ENCODE assay signal across 19 cellular contexts in genomic region chr7:81487512-81487911, GRCh38.
"Had no signal": no experiment of that assay in that cellular context is flagged by ENCODE, and none has a peak within 500 bp of the region (broad histone marks: within the 10 kb centered on the region; RNA-seq: fewer than 3 reads in every experiment).

No MANE protein-coding gene starts in this region.

- H3K4me3 Mint-ChIP-seq: activated B cell treated with CpG ODN at 0.5 μM for 24 hours; activated CD4-positive, alpha-beta T cell treated with anti-CD3 and anti-CD28 coated beads for 36 hours; activated naive CD8-positive, alpha-beta T cell treated with anti-CD3 and anti-CD28 coated beads for 36 hours; central memory CD8-positive, alpha-beta T cell; natural killer cell treated with Interleukin-12 subunit alpha and Interleukin-12 subunit beta and Interleukin-15 and Interleukin-18, amount 100 ng/mL, for 72 hours; stimulated activated naive CD8-positive, alpha-beta T cell treated with anti-CD3 and anti-CD28 coated beads, Interleukin-15, Interleukin-2, amounts not matched to agents 100 ng/mL and 50 ng/mL, for 24 hours had no signal

- H3K27me3 Mint-ChIP-seq: activated B cell treated with CpG ODN at 0.5 μM for 24 hours; activated CD4-positive, alpha-beta T cell treated with anti-CD3 and anti-CD28 coated beads for 36 hours; central memory CD8-positive, alpha-beta T cell; natural killer cell treated with Interleukin-12 subunit alpha and Interleukin-12 subunit beta and Interleukin-15 and Interleukin-18, amount 100 ng/mL, for 72 hours; stimulated activated naive CD8-positive, alpha-beta T cell treated with anti-CD3 and anti-CD28 coated beads, Interleukin-15, Interleukin-2, amounts not matched to agents 100 ng/mL and 50 ng/mL, for 24 hours had no signal

- ATAC-seq: activated CD4-positive, alpha-beta T cell treated with anti-CD3 and anti-CD28 coated beads for 36 hours; gastrocnemius medialis; natural killer cell treated with Interleukin-12 subunit alpha and Interleukin-12 subunit beta and Interleukin-15 and Interleukin-18, amount 100 ng/mL, for 72 hours; right cardiac atrium had no signal

- H3K9me3 Mint-ChIP-seq: activated B cell treated with CpG ODN at 0.5 μM for 24 hours; activated naive CD8-positive, alpha-beta T cell treated with anti-CD3 and anti-CD28 coated beads for 36 hours; natural killer cell treated with Interleukin-12 subunit alpha and Interleukin-12 subunit beta and Interleukin-15 and Interleukin-18, amount 100 ng/mL, for 72 hours; stimulated activated naive CD8-positive, alpha-beta T cell treated with anti-CD3 and anti-CD28 coated beads, Interleukin-15, Interleukin-2, amounts not matched to agents 100 ng/mL and 50 ng/mL, for 24 hours had no signal

- H3K9me3 ChIP-seq: esophagus squamous epithelium, gastrocnemius medialis, tibial artery had no signal

- H3K36me3 Mint-ChIP-seq: activated naive CD8-positive, alpha-beta T cell treated with anti-CD3 and anti-CD28 coated beads for 36 hours; natural killer cell treated with Interleukin-12 subunit alpha and Interleukin-12 subunit beta and Interleukin-15 and Interleukin-18, amount 100 ng/mL, for 72 hours had no signal

- H3K27me3 ChIP-seq: esophagus squamous epithelium, gastrocnemius medialis, tibial artery had no signal

- H3K9ac ChIP-seq: parathyroid adenoma had no signal

- H3K27ac ChIP-seq: esophagus squamous epithelium, gastrocnemius medialis, parathyroid adenoma, tibial artery had no signal

- DNase-seq: activated B cell treated with CpG ODN at 0.5 μM for 24 hours; activated CD4-positive, alpha-beta T cell treated with anti-CD3 and anti-CD28 coated beads for 36 hours; activated CD4-positive, alpha-beta T cell treated with anti-CD3 and anti-CD28 coated beads, Interleukin-2, amount 50 U/mL, for 4 hours; activated naive CD4-positive, alpha-beta T cell treated with Interleukin-2 at 50 U/mL for 16 hours; activated naive CD8-positive, alpha-beta T cell treated with anti-CD3 and anti-CD28 coated beads for 36 hours; activated T-cell treated with anti-CD3 and anti-CD28 coated beads, Interleukin-2, amount 50 U/mL, for 48 hours; esophagus squamous epithelium; gastrocnemius medialis; hypothalamus; midbrain; right cardiac atrium; stimulated activated CD4-positive, alpha-beta T cell treated with anti-CD3 and anti-CD28 coated beads, Interleukin-1b, Interleukin-23, amount 100 ng/mL, for 48 hours; substantia nigra; T-helper 9 cell; tibial artery had no signal

- H3K27ac Mint-ChIP-seq: activated B cell treated with CpG ODN at 0.5 μM for 24 hours; activated CD4-positive, alpha-beta T cell treated with anti-CD3 and anti-CD28 coated beads for 36 hours; activated naive CD8-positive, alpha-beta T cell treated with anti-CD3 and anti-CD28 coated beads for 36 hours; natural killer cell treated with Interleukin-12 subunit alpha and Interleukin-12 subunit beta and Interleukin-15 and Interleukin-18, amount 100 ng/mL, for 72 hours; stimulated activated naive CD8-positive, alpha-beta T cell treated with anti-CD3 and anti-CD28 coated beads, Interleukin-15, Interleukin-2, amounts not matched to agents 100 ng/mL and 50 ng/mL, for 24 hours had no signal

- H3K4me1 ChIP-seq: gastrocnemius medialis, parathyroid adenoma had no signal

- H3K4me1 Mint-ChIP-seq: activated B cell treated with CpG ODN at 0.5 μM for 24 hours; activated CD4-positive, alpha-beta T cell treated with anti-CD3 and anti-CD28 coated beads for 36 hours; activated naive CD8-positive, alpha-beta T cell treated with anti-CD3 and anti-CD28 coated beads for 36 hours; central memory CD8-positive, alpha-beta T cell had no signal

- H3K36me3 ChIP-seq: esophagus squamous epithelium, gastrocnemius medialis, tibial artery had no signal

- H3K4me3 ChIP-seq: esophagus squamous epithelium, gastrocnemius medialis, tibial artery had no signal
